8 cellular contexts compared by ENCODE assay signal in the genomic region with DNA sequence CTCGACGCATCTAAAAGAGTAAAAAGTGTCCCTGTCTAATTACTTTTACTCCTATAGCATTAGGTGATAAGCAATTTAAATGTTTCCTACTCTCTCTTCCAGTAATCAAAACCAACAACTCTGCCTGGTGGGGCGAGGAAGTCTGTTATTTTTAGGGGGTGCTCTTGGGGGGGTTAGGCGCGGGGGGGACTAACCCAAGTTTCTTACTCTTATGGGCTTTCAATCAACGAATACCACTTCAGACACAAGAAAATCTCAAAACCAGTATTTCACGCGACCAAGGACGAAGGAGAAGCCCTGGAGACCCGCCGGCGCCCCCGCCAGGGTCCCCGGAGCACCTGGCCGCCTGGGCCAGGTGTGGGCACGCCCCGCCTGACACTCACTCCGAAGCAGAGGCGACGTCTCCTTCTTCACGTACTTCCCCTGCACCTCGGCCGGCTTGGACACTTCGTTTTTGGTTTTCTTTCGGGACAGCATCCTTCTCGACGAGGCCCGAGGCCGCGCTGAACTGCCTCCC.
DNase-seq lines count a peak whose midpoint lies in the region; ATAC-seq lines count a peak whose summit lies in the region.

No MANE protein-coding gene starts in this region.

- no peaks in the 10 kb centered on the region for H3K27me3 Mint-ChIP-seq in activated naive CD4-positive, alpha-beta T cell treated with anti-CD3 and anti-CD28 coated beads, Interleukin-2, amount 50 U/mL, for 24 hours

- peaks cover 28% of the 10 kb centered on the region for H3K4me1 Mint-ChIP-seq in activated naive CD4-positive, alpha-beta T cell treated with anti-CD3 and anti-CD28 coated beads, Interleukin-2, amount 50 U/mL, for 24 hours

- H3K27ac Mint-ChIP-seq in activated naive CD4-positive, alpha-beta T cell treated with anti-CD3 and anti-CD28 coated beads, Interleukin-2, amount 50 U/mL, for 24 hours = peak overlapping the region; percentile 87

- H3K36me3 Mint-ChIP-seq in activated naive CD4-positive, alpha-beta T cell treated with anti-CD3 and anti-CD28 coated beads, Interleukin-2, amount 50 U/mL, for 24 hours = peaks cover 9% of the 10 kb centered on the region

- H3K4me3 Mint-ChIP-seq in activated naive CD4-positive, alpha-beta T cell treated with anti-CD3 and anti-CD28 coated beads, Interleukin-2, amount 50 U/mL, for 24 hours = no peak overlapping the region

- peak; percentile 33 for DNase-seq in NCI-H345 (lab: John Stamatoyannopoulos, UW)
- no peak for DNase-seq in NCI-H345 treated with DMSO at 0.1 percent for 48 hours (lab: John Stamatoyannopoulos, UW; ENCODE audit: unreplicated experiment)
- DNase-seq in NAMALWA (ENCODE audit: low spot score) = peak; percentile 43
- peak in 2 of 3 experiments; percentile 3 to 24 for DNase-seq in stimulated activated CD4-positive, alpha-beta T cell treated with anti-CD3 and anti-CD28 coated beads, TNF-alpha, amount 100 ng/mL, for 4 hours (ENCODE audit: low read depth in 3 of 3)
- no peak for DNase-seq in AG20443 (ENCODE audit: low spot score)

- ATAC-seq in GM21786 (IDR thresholded peaks at IDR 0.05; ENCODE audit: unreplicated experiment) = peak; percentile 33

- H3K4me3 ChIP-seq in iPS-11a (ENCODE audit: low read depth, low read length) = peak overlapping the region; percentile 88

- H3K9me3 Mint-ChIP-seq in activated naive CD4-positive, alpha-beta T cell treated with anti-CD3 and anti-CD28 coated beads, Interleukin-2, amount 50 U/mL, for 24 hours = no peaks in the 10 kb centered on the region

Comparison
In these comparisons a context has a peak if more than half of its experiments do, and no peak if none do; other contexts are left out.
1. DNase-seq: peak in NCI-H345 (single experiment), NAMALWA (single experiment) and stimulated activated CD4-positive, alpha-beta T cell treated with anti-CD3 and anti-CD28 coated beads, TNF-alpha, amount 100 ng/mL, for 4 hours (2 of 3); none in NCI-H345 treated with DMSO at 0.1 percent for 48 hours (single experiment) and AG20443 (single experiment).